29 cellular contexts compared by ENCODE assay signal in the genomic region with DNA sequence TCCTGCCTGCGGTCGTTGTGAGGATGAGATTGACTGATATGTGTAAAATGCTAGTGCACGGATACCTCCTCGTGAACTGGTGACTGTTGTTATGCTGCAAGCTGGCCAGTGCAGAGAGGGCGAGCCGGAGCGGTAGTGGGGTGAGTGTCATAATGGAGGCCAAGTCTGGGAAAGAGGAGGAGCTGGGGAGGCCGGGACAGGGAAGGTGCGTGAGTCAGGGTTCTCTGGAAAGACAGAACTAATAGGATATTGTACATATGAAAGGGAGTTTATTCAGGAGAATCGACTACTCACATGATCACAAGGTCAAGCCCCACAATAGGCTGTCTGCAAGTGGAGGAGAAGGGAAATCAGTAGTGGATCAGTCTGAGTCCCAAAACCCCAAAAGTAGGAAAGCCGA.
"Had no signal": no experiment of that assay in that cellular context is flagged by ENCODE, and none has a peak within 500 bp of the region (broad histone marks: within the 10 kb centered on the region; RNA-seq: fewer than 3 reads in every experiment).

No MANE protein-coding gene starts in this region.

- H3K4me3 ChIP-seq: dorsolateral prefrontal cortex, gastrocnemius medialis, lung, mucosa of descending colon, right lobe of liver, thoracic aorta, tibial nerve, upper lobe of left lung had no signal

- H3K27ac Mint-ChIP-seq: memory B cell; mesothelial cell of epicardium; naive B cell; natural killer cell treated with Interleukin-12 subunit alpha and Interleukin-12 subunit beta and Interleukin-15 and Interleukin-18, amount 100 ng/mL, for 72 hours; progenitor cell of endocrine pancreas; stimulated activated naive B cell treated with anti-CD40 and anti-IgM and Interleukin-4, amounts not matched to agents 10 μg/mL and 1 μg/mL and 100 μg/mL, for 72 hours; stimulated activated naive CD8-positive, alpha-beta T cell treated with anti-CD3 and anti-CD28 coated beads, Interleukin-15, Interleukin-2, amounts not matched to agents 100 ng/mL and 50 ng/mL, for 24 hours had no signal

- H3K4me1 Mint-ChIP-seq: memory B cell, naive B cell had no signal

- FAIRE-seq: keratinocyte, small intestine, urothelium cell line had no signal

- ATAC-seq: esophagus mucosa; gastrocnemius medialis; left lobe of liver; natural killer cell treated with Interleukin-12 subunit alpha and Interleukin-12 subunit beta and Interleukin-15 and Interleukin-18, amount 100 ng/mL, for 72 hours; stimulated activated naive B cell treated with anti-CD40 and anti-IgM and Interleukin-4, amounts not matched to agents 10 μg/mL and 1 μg/mL and 100 μg/mL, for 72 hours had no signal

- H2AFZ ChIP-seq: parathyroid adenoma had no signal

- DNase-seq: dorsolateral prefrontal cortex; effector CD4-positive, alpha-beta T cell; foreskin fibroblast; gastrocnemius medialis; head of caudate nucleus; mucosa of descending colon; naive B cell; right lobe of liver; small intestine; stimulated activated CD4-positive, alpha-beta T cell treated with anti-CD3 and anti-CD28 coated beads, Interleukin-15, amount 100 ng/mL, for 24 hours; stimulated activated CD4-positive, alpha-beta T cell treated with anti-CD3 and anti-CD28 coated beads, Interleukin-2, amount 100 ng/mL, for 48 hours; stimulated activated naive B cell treated with anti-CD40 and anti-IgM and Interleukin-4, amounts not matched to agents 10 μg/mL and 1 μg/mL and 100 μg/mL, for 72 hours; upper lobe of left lung had no signal

- H3K4me3 Mint-ChIP-seq: memory B cell; mesothelial cell of epicardium; natural killer cell treated with Interleukin-12 subunit alpha and Interleukin-12 subunit beta and Interleukin-15 and Interleukin-18, amount 100 ng/mL, for 72 hours; neural crest cell; stimulated activated naive B cell treated with anti-CD40 and anti-IgM and Interleukin-4, amounts not matched to agents 10 μg/mL and 1 μg/mL and 100 μg/mL, for 72 hours; stimulated activated naive CD8-positive, alpha-beta T cell treated with anti-CD3 and anti-CD28 coated beads, Interleukin-15, Interleukin-2, amounts not matched to agents 100 ng/mL and 50 ng/mL, for 24 hours had no signal

- H3K9me3 ChIP-seq: gastrocnemius medialis, mucosa of descending colon, neutrophil, right lobe of liver, thoracic aorta, tibial nerve, upper lobe of left lung had no signal

- H3K79me2 ChIP-seq: parathyroid adenoma had no signal

- H3K27me3 ChIP-seq: right lobe of liver had no signal

- H3K9me3 Mint-ChIP-seq: memory B cell; mesothelial cell of epicardium; naive B cell; natural killer cell treated with Interleukin-12 subunit alpha and Interleukin-12 subunit beta and Interleukin-15 and Interleukin-18, amount 100 ng/mL, for 72 hours; neural crest cell; stimulated activated naive B cell treated with anti-CD40 and anti-IgM and Interleukin-4, amounts not matched to agents 10 μg/mL and 1 μg/mL and 100 μg/mL, for 72 hours; stimulated activated naive CD8-positive, alpha-beta T cell treated with anti-CD3 and anti-CD28 coated beads, Interleukin-15, Interleukin-2, amounts not matched to agents 100 ng/mL and 50 ng/mL, for 24 hours had no signal

- H3K4me1 ChIP-seq: parathyroid adenoma, right lobe of liver had no signal

- H3K36me3 Mint-ChIP-seq: memory B cell; mesothelial cell of epicardium; naive B cell; natural killer cell treated with Interleukin-12 subunit alpha and Interleukin-12 subunit beta and Interleukin-15 and Interleukin-18, amount 100 ng/mL, for 72 hours; stimulated activated naive B cell treated with anti-CD40 and anti-IgM and Interleukin-4, amounts not matched to agents 10 μg/mL and 1 μg/mL and 100 μg/mL, for 72 hours had no signal

- H3K9ac ChIP-seq: parathyroid adenoma had no signal

- H3K36me3 ChIP-seq: gastrocnemius medialis, neutrophil, tibial nerve, upper lobe of left lung had no signal

- H3K27ac ChIP-seq: dorsolateral prefrontal cortex, epithelial cell of prostate, gastrocnemius medialis, neutrophil, parathyroid adenoma, right lobe of liver, thoracic aorta, tibial nerve, upper lobe of left lung had no signal
